ENCODE assay signal across 8 cellular contexts in the genomic region with DNA sequence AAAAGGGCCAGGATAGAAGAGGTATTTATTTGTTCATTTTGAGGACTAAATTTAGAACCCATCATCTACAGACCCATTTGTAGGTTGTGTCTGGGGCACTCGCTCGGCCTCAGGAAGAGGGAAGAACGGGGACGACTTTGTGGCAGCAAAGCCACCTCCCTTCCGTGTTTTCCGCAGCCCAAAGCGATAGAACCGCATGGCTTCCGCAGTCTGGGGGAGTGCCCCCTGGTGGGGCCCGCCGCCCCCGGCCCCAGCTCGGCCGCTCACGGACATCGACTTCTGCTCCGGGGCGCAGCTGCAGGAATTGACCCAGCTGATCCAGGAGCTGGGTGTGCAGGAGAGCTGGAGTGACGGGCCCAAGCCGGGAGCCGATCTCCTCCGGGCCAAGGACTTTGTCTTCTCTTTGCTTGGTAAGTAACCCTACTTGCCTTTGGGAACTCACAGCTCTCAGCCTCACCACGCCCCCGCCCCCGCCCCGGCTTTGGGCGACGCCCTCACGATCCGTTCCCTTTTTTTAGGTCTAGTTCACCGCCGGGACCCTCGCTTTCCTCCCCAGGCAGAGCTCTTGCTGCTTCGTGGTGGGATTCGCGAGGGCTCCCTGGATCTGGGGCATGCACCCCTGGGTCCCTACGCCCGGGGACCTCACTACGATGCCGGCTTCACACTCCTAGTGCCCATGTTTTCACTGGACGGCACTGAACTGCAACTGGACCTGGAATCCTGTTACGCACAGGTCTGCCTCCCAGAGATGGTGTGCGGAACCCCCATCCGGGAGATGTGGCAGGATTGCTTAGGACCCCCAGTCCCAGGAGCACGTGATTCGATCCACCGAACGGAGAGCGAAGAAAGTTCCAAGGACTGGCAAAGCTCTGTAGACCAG. TPM values are rescaled to one million over a fixed set of nuclear protein-coding genes. Genes with fewer than 3 reads are reported as not detected.
DNase-seq lines count a peak whose midpoint lies in the region; ATAC-seq and TF ChIP-seq lines count a peak whose summit lies in the region.

No MANE protein-coding gene starts in this region.

- peak; percentile 27 for TF ChIP-seq CTCF in RWPE2 (IDR thresholded peaks at IDR 0.05; ENCODE audit: poor library complexity, severe bottlenecking)

- H3K4me3 Mint-ChIP-seq in activated naive CD4-positive, alpha-beta T cell treated with anti-CD3 and anti-CD28 coated beads, Interleukin-2, amount 10 ng/mL, durations not matched to agents 7 days and 5 days, result peak overlapping the region; percentile 94

- intact Hi-C loops in right cardiac atrium (cut with DNase I), result loop anchor here (5.0 to 10.0 kb wide), 5 partner anchors 41 to 129 kb away; a partner anchor contains a TSS

- H3K36me3 Mint-ChIP-seq in activated naive CD4-positive, alpha-beta T cell treated with anti-CD3 and anti-CD28 coated beads, Interleukin-2, amount 10 ng/mL, durations not matched to agents 7 days and 5 days, result peaks cover 22% of the 10 kb centered on the region

- 8% methylated on average over 49 of the region's 49 CpGs for WGBS in right cardiac atrium

- H3K9me3 Mint-ChIP-seq in activated naive CD4-positive, alpha-beta T cell treated with anti-CD3 and anti-CD28 coated beads, Interleukin-2, amount 10 ng/mL, durations not matched to agents 7 days and 5 days, result no peaks in the 10 kb centered on the region

- H3K27me3 ChIP-seq in RWPE2 (ENCODE audit: insufficient read depth, poor library complexity, severe bottlenecking) (no peaks in the 10 kb centered on the region), right cardiac atrium (ENCODE audit: control insufficient read depth, insufficient read depth) (no peaks in the 10 kb centered on the region), skeletal muscle tissue (ENCODE audit: control insufficient read depth in 3 of 3, insufficient read depth in 3 of 3, low read length in 3 of 3) (peaks cover 0 to 5% (median 0%) of the 10 kb centered on the region in 3 donors)

- peak overlapping the region; percentile 97 for H3K27ac Mint-ChIP-seq in activated naive CD4-positive, alpha-beta T cell treated with anti-CD3 and anti-CD28 coated beads, Interleukin-2, amount 10 ng/mL, durations not matched to agents 7 days and 5 days

- H3K27ac ChIP-seq in RWPE2 (ENCODE audit: poor library complexity, severe bottlenecking) (peak overlapping the region; percentile 82), right cardiac atrium (ENCODE audit: low read length) (peak overlapping the region; percentile 5), skeletal muscle tissue (ENCODE audit: low read depth, low read length) (peak overlapping the region; percentile 44)

- H3K27me3 Mint-ChIP-seq in activated naive CD4-positive, alpha-beta T cell treated with anti-CD3 and anti-CD28 coated beads, Interleukin-2, amount 10 ng/mL, durations not matched to agents 7 days and 5 days, result peaks cover 34% of the 10 kb centered on the region

- CTCF ChIA-PET in activated naive CD4-positive, alpha-beta T cell treated with anti-CD3 and anti-CD28 coated beads, Interleukin-2, amount 10 ng/mL, durations not matched to agents 7 days and 5 days (lab: Charles Lee), result interaction anchor here (0.9 to 4.3 kb wide), 29 partner anchors 8 to 251 kb away, joined by 3 to 56 read pairs (median 6); a partner anchor contains a TSS

- H3K4me1 ChIP-seq in RWPE2 (ENCODE audit: insufficient read depth, poor library complexity, severe bottlenecking), result peaks cover 4% of the 10 kb centered on the region
- no peaks in the 10 kb centered on the region for H3K4me1 ChIP-seq in right cardiac atrium (ENCODE audit: control insufficient read depth, insufficient read depth, low read length)
- peaks cover 34 to 46% (median 38%) of the 10 kb centered on the region in 3 donors for H3K4me1 ChIP-seq in skeletal muscle tissue (ENCODE audit: control insufficient read depth in 3 of 3, insufficient read depth in 3 of 3, low read length in 3 of 3)

- DNase-seq in RWPE2 (ENCODE audit: low spot score) (peak; percentile 70), right cardiac atrium (peak in 2 of 3 donors; percentile 80 to 84), NCI-H2107 (lab: John Stamatoyannopoulos, UW) (no peak), midbrain (lab: John Stamatoyannopoulos, UW) (no peak)
- peak; percentile 79 for DNase-seq in activated naive CD4-positive, alpha-beta T cell treated with anti-CD3 and anti-CD28 coated beads, Interleukin-2, amount 10 ng/mL, durations not matched to agents 7 days and 5 days

- peaks cover 51% of the 10 kb centered on the region for H3K4me1 Mint-ChIP-seq in activated naive CD4-positive, alpha-beta T cell treated with anti-CD3 and anti-CD28 coated beads, Interleukin-2, amount 10 ng/mL, durations not matched to agents 7 days and 5 days

- peak; percentile 4 for ATAC-seq in GM18868 (IDR thresholded peaks at IDR 0.05; ENCODE audit: unreplicated experiment)
- peak; percentile 18 for ATAC-seq in HG03097 (IDR thresholded peaks at IDR 0.05; ENCODE audit: low FRiP score, unreplicated experiment)
- ATAC-seq in RWPE2 (ENCODE audit: low read depth), result peak; percentile 5
- peak; percentile 0 to 6 for ATAC-seq in right cardiac atrium

- H3K9ac ChIP-seq in skeletal muscle tissue (ENCODE audit: low read depth in 1 of 3, low read length in 3 of 3), result peak overlapping the region; percentile 3 to 79 (median 65)

- H3K4me3 ChIP-seq in RWPE2 (ENCODE audit: severe bottlenecking) (peak overlapping the region; percentile 44), right cardiac atrium (ENCODE audit: low read length) (peak overlapping the region; percentile 53), skeletal muscle tissue (ENCODE audit: low read length in 3 of 3) (peak overlapping the region; percentile 63 to 74 (median 73))

- H3K9me3 ChIP-seq in RWPE2 (ENCODE audit: severe bottlenecking) (no peaks in the 10 kb centered on the region), right cardiac atrium (ENCODE audit: control insufficient read depth, low read length) (no peaks in the 10 kb centered on the region), skeletal muscle tissue (ENCODE audit: control insufficient read depth in 3 of 3, low read length in 3 of 3) (no peaks in the 10 kb centered on the region)

- H3K36me3 ChIP-seq in RWPE2 (ENCODE audit: low read depth), result no peaks in the 10 kb centered on the region
- H3K36me3 ChIP-seq in skeletal muscle tissue (ENCODE audit: control insufficient read depth in 3 of 3, insufficient read depth in 3 of 3, low read length in 3 of 3), result no peaks in the 10 kb centered on the region

RNA-seq across cellular contexts. Expression of a gene that starts 0.7 kb away (rescaled TPM):
- 1 to 10 TPM; 2.2 to 2.5 (median 2.3) TPM for total RNA-seq in right cardiac atrium
- 2.1 TPM for polyA plus RNA-seq in right cardiac atrium
- 0.52 TPM for total RNA-seq in skeletal muscle tissue

RNA-seq across cellular contexts. Expression of a gene that starts 3.4 kb away (rescaled TPM):
- total RNA-seq in right cardiac atrium (10 to 100 TPM; 13.9 to 34.8 (median 23.9) TPM), skeletal muscle tissue (1.0 TPM)
- 31.7 TPM for polyA plus RNA-seq in right cardiac atrium

RNA-seq across cellular contexts. Expression of a gene that starts 7.3 kb away (rescaled TPM):
- total RNA-seq in right cardiac atrium (not detected), skeletal muscle tissue (not detected)
- not detected for polyA plus RNA-seq in right cardiac atrium

RNA-seq across cellular contexts. Expression of a gene that starts 8.9 kb away (rescaled TPM):
- total RNA-seq in right cardiac atrium (10 to 100 TPM; 11.4 to 15.6 (median 13.1) TPM), skeletal muscle tissue (31.3 TPM)
- 16.1 TPM for polyA plus RNA-seq in right cardiac atrium

RNA-seq across cellular contexts. Expression of a gene that starts 10.5 kb away (rescaled TPM):
- total RNA-seq in right cardiac atrium, result not detected
- not detected for polyA plus RNA-seq in right cardiac atrium
- not detected for total RNA-seq in skeletal muscle tissue

Comparison
In these comparisons a context has a peak if more than half of its experiments do, and no peak if none do; other contexts are left out.
1. DNase-seq: peak in RWPE2 (single experiment), activated naive CD4-positive, alpha-beta T cell treated with anti-CD3 and anti-CD28 coated beads, Interleukin-2, amount 10 ng/mL, durations not matched to agents 7 days and 5 days (single experiment) and right cardiac atrium (2 of 3); none in NCI-H2107 (single experiment) and midbrain (single experiment).
2. H3K27ac ChIP-seq: peak in every context shown above with its lines; median percentile 82 in RWPE2; 44 in skeletal muscle tissue; 5 in right cardiac atrium.
3. Peak in every context shown above with its lines, with median percentiles within 50 percentile points of each other: ATAC-seq and H3K4me3 ChIP-seq.